Comparison of ENCODE assay signal across 21 cellular contexts in genomic region chr9:13770956-13771355, GRCh38.
DNase-seq lines count a peak whose midpoint lies in the region; ATAC-seq and TF ChIP-seq lines count a peak whose summit lies in the region.
"Had no signal": no experiment of that assay in that cellular context is flagged by ENCODE, and none has a peak within 500 bp of the region (broad histone marks: within the 10 kb centered on the region; RNA-seq: fewer than 3 reads in every experiment).

No MANE protein-coding gene starts in this region.

- no peaks in the 10 kb centered on the region for H3F3A ChIP-seq in SK-N-SH (replicated peaks; ENCODE audit: insufficient read depth)

- no peak for TF ChIP-seq EP300 in SK-N-SH (IDR thresholded peaks at IDR 0.05; ENCODE audit: borderline replicate concordance in 1 of 2, low read depth in 1 of 2, low read length in 1 of 2)

- no peak overlapping the region for H3K4me3 ChIP-seq in SK-N-SH (ENCODE audit: low read depth in 2 of 2, low read length in 1 of 2)

- H3K9me2 ChIP-seq in SK-N-SH = no peaks in the 10 kb centered on the region

- no peak for TF ChIP-seq RAD21 in SK-N-SH (IDR thresholded peaks at IDR 0.05; ENCODE audit: low read length)

- no peak overlapping the region for H3K27ac ChIP-seq in SK-N-SH (ENCODE audit: low read depth in 2 of 2, low read length in 1 of 2)
- H3K27ac ChIP-seq: 22Rv1, KMS-11 had no signal

- no peaks in the 10 kb centered on the region for H3K9me3 ChIP-seq in SK-N-SH

- in situ Hi-C loops in KBM-7 (cut with MboI; ENCODE audit: low pct_unique_long_range_greater_than_20kb, low sequenced_read_pairs) = no loop called here

- POLR2A ChIA-PET in SK-N-SH (lab: Yijun Ruan, JAX) = no interaction called here

- no peaks in the 10 kb centered on the region; a peak in 1 of 4 replicates for H3K4me1 ChIP-seq in SK-N-SH (ENCODE audit: control insufficient read depth in 1 of 2, insufficient read depth in 2 of 2, low read depth in 1 of 2, low read length in 1 of 2)

- no peak for TF ChIP-seq CTCF in SK-N-SH (IDR thresholded peaks at IDR 0.05)

- no peak overlapping the region for H2AFZ ChIP-seq in SK-N-SH (ENCODE audit: low read depth)

- no peaks in the 10 kb centered on the region for H3K79me2 ChIP-seq in SK-N-SH (ENCODE audit: insufficient read depth)

- no peak overlapping the region for H3K9ac ChIP-seq in SK-N-SH
- H3K9ac ChIP-seq: KMS-11 had no signal

- H3K27me3 ChIP-seq in SK-N-SH (ENCODE audit: insufficient read depth) = no peaks in the 10 kb centered on the region

- no peak for ATAC-seq in SK-N-SH treated with all-trans-retinoic acid at 6 μM for 48 hours
- ATAC-seq: CD8-positive, alpha-beta T cell; Panc1; T-cell had no signal

- no peaks in the 10 kb centered on the region for H3K36me3 ChIP-seq in SK-N-SH (replicated peaks in 1 of 2; ENCODE audit: control insufficient read depth in 1 of 2, insufficient read depth in 2 of 2, low read length in 1 of 2)

- no peaks in the 10 kb centered on the region for H4K20me1 ChIP-seq in SK-N-SH (ENCODE audit: insufficient read depth)

- DNase-seq in DMS 273 (lab: John Stamatoyannopoulos, UW; ENCODE audit: unreplicated experiment) = peak; percentile 34
- no peak for DNase-seq in DMS 273 treated with DMSO at 0.1 percent for 48 hours (lab: John Stamatoyannopoulos, UW)
- peak; percentile 11 for DNase-seq in SK-N-SH
- DNase-seq in NCI-H69 (lab: John Stamatoyannopoulos, UW) = peak; percentile 89
- DNase-seq in KBM-7 = no peak
- DNase-seq in DMS153 treated with DMSO at 0.1 percent for 48 hours (lab: John Stamatoyannopoulos, UW; ENCODE audit: unreplicated experiment) = no peak
- no peak for DNase-seq in DMS53 (lab: John Stamatoyannopoulos, UW)
- DNase-seq: ACHN; C1 segment of cervical spinal cord; CD8-positive, alpha-beta T cell; MV-4-11; NCI-H187; NCI-H2107; NCI-H2227 treated with DMSO at 0.1 percent for 48 hours; NK-92 treated with Interleukin-12 subunit alpha and Interleukin-12 subunit beta, amount 100 ng/mL, for 24 hours; SIG-M5; T-cell had no signal

- 77% methylated on average over 3 of the region's 3 CpGs for WGBS in SK-N-SH (ENCODE audit: low lambda C conversion rate)

- H3K4me2 ChIP-seq in SK-N-SH = no peak overlapping the region
- H3K4me2 ChIP-seq: KMS-11 had no signal

- CTCF ChIA-PET in SK-N-SH (lab: Yijun Ruan, JAX) = interaction anchor here (1.4 kb wide), 1 partner anchor 10 kb away, joined by 4 read pairs; no protein-coding TSS in a partner anchor

TF ChIP-seq in SK-N-SH, 30 proteins besides CTCF, POLR2A, EP300 and RAD21 (continues in another document):
- TF ChIP-seq REST (IDR thresholded peaks at IDR 0.05; ENCODE audit: low read depth, low read length) (no peak), JUND (IDR thresholded peaks at IDR 0.05) (no peak), POLR2AphosphoS5 (IDR thresholded peaks at IDR 0.05; ENCODE audit: low read depth, low read length) (no peak), FOXJ3 (CRISPR knock-in tag; IDR thresholded peaks at IDR 0.05) (no peak), FOSL2 (IDR thresholded peaks at IDR 0.05; ENCODE audit: borderline replicate concordance, low read depth) (no peak), ELF1 (IDR thresholded peaks at IDR 0.05) (no peak), CHD2 (IDR thresholded peaks at IDR 0.05; ENCODE audit: low read length, partially characterized antibody) (no peak)
- TF ChIP-seq, protein P1, sequence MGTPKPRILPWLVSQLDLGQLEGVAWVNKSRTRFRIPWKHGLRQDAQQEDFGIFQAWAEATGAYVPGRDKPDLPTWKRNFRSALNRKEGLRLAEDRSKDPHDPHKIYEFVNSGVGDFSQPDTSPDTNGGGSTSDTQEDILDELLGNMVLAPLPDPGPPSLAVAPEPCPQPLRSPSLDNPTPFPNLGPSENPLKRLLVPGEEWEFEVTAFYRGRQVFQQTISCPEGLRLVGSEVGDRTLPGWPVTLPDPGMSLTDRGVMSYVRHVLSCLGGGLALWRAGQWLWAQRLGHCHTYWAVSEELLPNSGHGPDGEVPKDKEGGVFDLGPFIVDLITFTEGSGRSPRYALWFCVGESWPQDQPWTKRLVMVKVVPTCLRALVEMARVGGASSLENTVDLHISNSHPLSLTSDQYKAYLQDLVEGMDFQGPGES (IDR thresholded peaks at IDR 0.05; ENCODE audit: low read depth, low read length) = no peak

TF ChIP-seq in SK-N-SH treated with all-trans-retinoic acid at 6 μM for 48 hours, 23 proteins besides CTCF, POLR2A, EP300 and RAD21:
- TF ChIP-seq TSHZ2 (CRISPR knock-in tag; IDR thresholded peaks at IDR 0.05) (no peak), ZNF70 (CRISPR knock-in tag; IDR thresholded peaks at IDR 0.05) (no peak), POU6F1 (CRISPR knock-in tag; IDR thresholded peaks at IDR 0.05; ENCODE audit: borderline replicate concordance, low read depth) (no peak), ZNF8 (CRISPR knock-in tag; IDR thresholded peaks at IDR 0.05) (no peak), OSR1 (CRISPR knock-in tag; IDR thresholded peaks at IDR 0.05) (no peak), ZNF565 (CRISPR knock-in tag; conservative IDR thresholded peaks at IDR 0.05; ENCODE audit: low read depth) (no peak), RARB (CRISPR knock-in tag; IDR thresholded peaks at IDR 0.05) (no peak), TOX (CRISPR knock-in tag; IDR thresholded peaks at IDR 0.05; ENCODE audit: borderline replicate concordance) (no peak), GLIS3 (CRISPR knock-in tag; IDR thresholded peaks at IDR 0.05) (no peak), ZFP30 (CRISPR knock-in tag; IDR thresholded peaks at IDR 0.05) (no peak), ZFP3 (CRISPR knock-in tag; IDR thresholded peaks at IDR 0.05) (no peak)
- TF ChIP-seq, protein P2, sequence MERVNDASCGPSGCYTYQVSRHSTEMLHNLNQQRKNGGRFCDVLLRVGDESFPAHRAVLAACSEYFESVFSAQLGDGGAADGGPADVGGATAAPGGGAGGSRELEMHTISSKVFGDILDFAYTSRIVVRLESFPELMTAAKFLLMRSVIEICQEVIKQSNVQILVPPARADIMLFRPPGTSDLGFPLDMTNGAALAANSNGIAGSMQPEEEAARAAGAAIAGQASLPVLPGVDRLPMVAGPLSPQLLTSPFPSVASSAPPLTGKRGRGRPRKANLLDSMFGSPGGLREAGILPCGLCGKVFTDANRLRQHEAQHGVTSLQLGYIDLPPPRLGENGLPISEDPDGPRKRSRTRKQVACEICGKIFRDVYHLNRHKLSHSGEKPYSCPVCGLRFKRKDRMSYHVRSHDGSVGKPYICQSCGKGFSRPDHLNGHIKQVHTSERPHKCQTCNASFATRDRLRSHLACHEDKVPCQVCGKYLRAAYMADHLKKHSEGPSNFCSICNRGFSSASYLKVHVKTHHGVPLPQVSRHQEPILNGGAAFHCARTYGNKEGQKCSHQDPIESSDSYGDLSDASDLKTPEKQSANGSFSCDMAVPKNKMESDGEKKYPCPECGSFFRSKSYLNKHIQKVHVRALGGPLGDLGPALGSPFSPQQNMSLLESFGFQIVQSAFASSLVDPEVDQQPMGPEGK (CRISPR knock-in tag; IDR thresholded peaks at IDR 0.05; ENCODE audit: borderline replicate concordance) = no peak
- TF ChIP-seq, protein P3, sequence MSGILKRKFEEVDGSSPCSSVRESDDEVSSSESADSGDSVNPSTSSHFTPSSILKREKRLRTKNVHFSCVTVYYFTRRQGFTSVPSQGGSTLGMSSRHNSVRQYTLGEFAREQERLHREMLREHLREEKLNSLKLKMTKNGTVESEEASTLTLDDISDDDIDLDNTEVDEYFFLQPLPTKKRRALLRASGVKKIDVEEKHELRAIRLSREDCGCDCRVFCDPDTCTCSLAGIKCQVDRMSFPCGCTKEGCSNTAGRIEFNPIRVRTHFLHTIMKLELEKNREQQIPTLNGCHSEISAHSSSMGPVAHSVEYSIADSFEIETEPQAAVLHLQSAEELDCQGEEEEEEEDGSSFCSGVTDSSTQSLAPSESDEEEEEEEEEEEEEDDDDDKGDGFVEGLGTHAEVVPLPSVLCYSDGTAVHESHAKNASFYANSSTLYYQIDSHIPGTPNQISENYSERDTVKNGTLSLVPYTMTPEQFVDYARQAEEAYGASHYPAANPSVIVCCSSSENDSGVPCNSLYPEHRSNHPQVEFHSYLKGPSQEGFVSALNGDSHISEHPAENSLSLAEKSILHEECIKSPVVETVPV (CRISPR knock-in tag; IDR thresholded peaks at IDR 0.05) = no peak

Comparison
In these comparisons a context has a peak if more than half of its experiments do, and no peak if none do; other contexts are left out.
1. DNase-seq: peak in DMS 273 (single experiment), SK-N-SH (single experiment) and NCI-H69 (single experiment); none in DMS 273 treated with DMSO at 0.1 percent for 48 hours (single experiment), KBM-7 (single experiment), DMS153 treated with DMSO at 0.1 percent for 48 hours (single experiment) and DMS53 (single experiment).